Comparison of ENCODE assay signal across 1 cellular context in the genomic region with DNA sequence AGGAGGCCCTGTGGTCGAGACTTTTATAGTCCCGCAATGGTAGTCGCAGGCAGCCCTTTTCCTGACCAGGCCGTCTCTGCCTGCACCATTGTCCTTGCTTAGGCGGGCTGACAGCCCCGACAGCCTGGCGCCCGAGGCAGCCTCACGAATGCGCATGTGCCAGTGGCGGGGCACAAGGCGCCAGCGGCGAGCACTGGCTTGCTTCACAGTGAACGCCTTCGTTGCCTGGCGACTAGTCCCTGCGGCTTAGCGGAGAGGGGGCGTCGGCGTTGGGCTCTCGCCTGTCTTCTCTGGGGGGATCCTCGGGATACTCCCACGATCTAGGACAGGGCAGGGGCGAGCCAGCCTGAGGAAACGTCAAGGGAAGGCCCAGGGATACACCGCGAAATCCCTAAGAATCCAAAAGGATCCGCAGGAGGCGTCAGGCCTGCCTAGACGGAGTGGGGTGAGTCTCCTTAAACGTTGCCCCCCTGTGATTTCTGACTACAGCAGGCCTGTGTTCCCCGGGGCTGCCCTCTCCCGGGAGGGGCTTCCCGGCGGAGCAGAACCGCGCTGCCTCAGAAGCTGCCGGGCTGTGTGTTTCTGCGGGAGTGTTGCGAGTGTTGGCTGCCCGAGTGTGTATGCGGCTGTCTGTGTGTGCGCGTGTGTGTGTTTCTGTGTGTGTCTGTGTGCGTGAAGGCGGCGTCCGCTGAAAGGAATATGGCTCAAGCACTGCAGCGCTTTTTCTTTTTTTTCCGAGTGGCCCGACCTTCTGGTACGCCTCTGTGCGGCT.
TF ChIP-seq lines count a peak whose summit lies in the region.

No MANE protein-coding gene starts in this region.

TF ChIP-seq in GM23338, 12 proteins besides CTCF, POLR2A, EP300 and RAD21 (continued from another document):
- TF ChIP-seq, protein P1, sequence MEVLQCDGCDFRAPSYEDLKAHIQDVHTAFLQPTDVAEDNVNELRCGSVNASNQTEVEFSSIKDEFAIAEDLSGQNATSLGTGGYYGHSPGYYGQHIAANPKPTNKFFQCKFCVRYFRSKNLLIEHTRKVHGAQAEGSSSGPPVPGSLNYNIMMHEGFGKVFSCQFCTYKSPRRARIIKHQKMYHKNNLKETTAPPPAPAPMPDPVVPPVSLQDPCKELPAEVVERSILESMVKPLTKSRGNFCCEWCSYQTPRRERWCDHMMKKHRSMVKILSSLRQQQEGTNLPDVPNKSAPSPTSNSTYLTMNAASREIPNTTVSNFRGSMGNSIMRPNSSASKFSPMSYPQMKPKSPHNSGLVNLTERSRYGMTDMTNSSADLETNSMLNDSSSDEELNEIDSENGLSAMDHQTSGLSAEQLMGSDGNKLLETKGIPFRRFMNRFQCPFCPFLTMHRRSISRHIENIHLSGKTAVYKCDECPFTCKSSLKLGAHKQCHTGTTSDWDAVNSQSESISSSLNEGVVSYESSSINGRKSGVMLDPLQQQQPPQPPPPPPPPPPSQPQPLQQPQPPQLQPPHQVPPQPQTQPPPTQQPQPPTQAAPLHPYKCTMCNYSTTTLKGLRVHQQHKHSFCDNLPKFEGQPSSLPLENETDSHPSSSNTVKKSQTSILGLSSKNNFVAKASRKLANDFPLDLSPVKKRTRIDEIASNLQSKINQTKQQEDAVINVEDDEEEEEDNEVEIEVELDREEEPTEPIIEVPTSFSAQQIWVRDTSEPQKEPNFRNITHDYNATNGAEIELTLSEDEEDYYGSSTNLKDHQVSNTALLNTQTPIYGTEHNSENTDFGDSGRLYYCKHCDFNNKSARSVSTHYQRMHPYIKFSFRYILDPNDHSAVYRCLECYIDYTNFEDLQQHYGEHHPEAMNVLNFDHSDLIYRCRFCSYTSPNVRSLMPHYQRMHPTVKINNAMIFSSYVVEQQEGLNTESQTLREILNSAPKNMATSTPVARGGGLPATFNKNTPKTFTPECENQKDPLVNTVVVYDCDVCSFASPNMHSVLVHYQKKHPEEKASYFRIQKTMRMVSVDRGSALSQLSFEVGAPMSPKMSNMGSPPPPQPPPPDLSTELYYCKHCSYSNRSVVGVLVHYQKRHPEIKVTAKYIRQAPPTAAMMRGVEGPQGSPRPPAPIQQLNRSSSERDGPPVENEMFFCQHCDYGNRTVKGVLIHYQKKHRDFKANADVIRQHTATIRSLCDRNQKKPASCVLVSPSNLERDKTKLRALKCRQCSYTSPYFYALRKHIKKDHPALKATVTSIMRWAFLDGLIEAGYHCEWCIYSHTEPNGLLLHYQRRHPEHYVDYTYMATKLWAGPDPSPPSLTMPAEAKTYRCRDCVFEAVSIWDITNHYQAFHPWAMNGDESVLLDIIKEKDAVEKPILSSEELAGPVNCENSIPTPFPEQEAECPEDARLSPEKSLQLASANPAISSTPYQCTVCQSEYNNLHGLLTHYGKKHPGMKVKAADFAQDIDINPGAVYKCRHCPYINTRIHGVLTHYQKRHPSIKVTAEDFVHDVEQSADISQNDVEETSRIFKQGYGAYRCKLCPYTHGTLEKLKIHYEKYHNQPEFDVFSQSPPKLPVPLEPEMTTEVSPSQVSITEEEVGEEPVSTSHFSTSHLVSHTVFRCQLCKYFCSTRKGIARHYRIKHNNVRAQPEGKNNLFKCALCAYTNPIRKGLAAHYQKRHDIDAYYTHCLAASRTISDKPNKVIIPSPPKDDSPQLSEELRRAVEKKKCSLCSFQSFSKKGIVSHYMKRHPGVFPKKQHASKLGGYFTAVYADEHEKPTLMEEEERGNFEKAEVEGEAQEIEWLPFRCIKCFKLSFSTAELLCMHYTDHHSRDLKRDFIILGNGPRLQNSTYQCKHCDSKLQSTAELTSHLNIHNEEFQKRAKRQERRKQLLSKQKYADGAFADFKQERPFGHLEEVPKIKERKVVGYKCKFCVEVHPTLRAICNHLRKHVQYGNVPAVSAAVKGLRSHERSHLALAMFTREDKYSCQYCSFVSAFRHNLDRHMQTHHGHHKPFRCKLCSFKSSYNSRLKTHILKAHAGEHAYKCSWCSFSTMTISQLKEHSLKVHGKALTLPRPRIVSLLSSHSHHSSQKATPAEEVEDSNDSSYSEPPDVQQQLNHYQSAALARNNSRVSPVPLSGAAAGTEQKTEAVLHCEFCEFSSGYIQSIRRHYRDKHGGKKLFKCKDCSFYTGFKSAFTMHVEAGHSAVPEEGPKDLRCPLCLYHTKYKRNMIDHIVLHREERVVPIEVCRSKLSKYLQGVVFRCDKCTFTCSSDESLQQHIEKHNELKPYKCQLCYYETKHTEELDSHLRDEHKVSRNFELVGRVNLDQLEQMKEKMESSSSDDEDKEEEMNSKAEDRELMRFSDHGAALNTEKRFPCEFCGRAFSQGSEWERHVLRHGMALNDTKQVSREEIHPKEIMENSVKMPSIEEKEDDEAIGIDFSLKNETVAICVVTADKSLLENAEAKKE (CRISPR knock-in tag; IDR thresholded peaks at IDR 0.05): no peak
- no peak for TF ChIP-seq ZNF331 (CRISPR knock-in tag; IDR thresholded peaks at IDR 0.05; ENCODE audit: low read depth)
- TF ChIP-seq NANOG (IDR thresholded peaks at IDR 0.05; ENCODE audit: borderline replicate concordance): no peak
